Comparison of ENCODE assay signal across 8 cellular contexts in genomic region chr2:113910110-113910717, GRCh38. TPM values are rescaled to one million over a fixed set of nuclear protein-coding genes. Genes with fewer than 3 reads are reported as not detected.
DNase-seq lines count a peak whose midpoint lies in the region; ATAC-seq and TF ChIP-seq lines count a peak whose summit lies in the region.

No MANE protein-coding gene starts in this region.

- peaks cover 0 to 22% (median 0%) of the 10 kb centered on the region in 3 donors for H3K36me3 ChIP-seq in tibial artery
- no peaks in the 10 kb centered on the region for H3K36me3 ChIP-seq in thyroid gland

- peak overlapping the region; percentile 77 for H3K27ac Mint-ChIP-seq in Calu3 (ENCODE audit: unreplicated experiment)
- peak overlapping the region; percentile 15 for H3K27ac Mint-ChIP-seq in activated naive CD8-positive, alpha-beta T cell treated with anti-CD3 and anti-CD28 coated beads, Interleukin-2, amount 10 ng/mL, durations not matched to agents 7 days and 5 days

- peaks cover 24% of the 10 kb centered on the region for H3K4me1 Mint-ChIP-seq in Calu3 (ENCODE audit: low read depth, unreplicated experiment)
- peaks cover 45% of the 10 kb centered on the region for H3K4me1 Mint-ChIP-seq in activated naive CD8-positive, alpha-beta T cell treated with anti-CD3 and anti-CD28 coated beads, Interleukin-2, amount 10 ng/mL, durations not matched to agents 7 days and 5 days

- H3K4me1 ChIP-seq in tibial artery (peaks cover 0 to 49% (median 14%) of the 10 kb centered on the region in 4 donors), thyroid gland (peaks cover 7 to 15% of the 10 kb centered on the region in 2 donors)

- POLR2A ChIA-PET in activated naive CD8-positive, alpha-beta T cell treated with anti-CD3 and anti-CD28 coated beads, Interleukin-2, amount 10 ng/mL, durations not matched to agents 7 days and 5 days (lab: Charles Lee): interaction anchor here (1.3 kb wide), 1 partner anchor 23 kb away, joined by 3 read pairs; no protein-coding TSS in a partner anchor

- peak; percentile 51 for ATAC-seq in activated naive CD8-positive, alpha-beta T cell treated with anti-CD3 and anti-CD28 coated beads, Interleukin-2, amount 10 ng/mL, durations not matched to agents 7 days and 5 days (ENCODE audit: low read depth)

- H3K4me3 Mint-ChIP-seq in Calu3 (ENCODE audit: low read depth, unreplicated experiment): peak overlapping the region; percentile 1
- no peak overlapping the region for H3K4me3 Mint-ChIP-seq in activated naive CD8-positive, alpha-beta T cell treated with anti-CD3 and anti-CD28 coated beads, Interleukin-2, amount 10 ng/mL, durations not matched to agents 7 days and 5 days

- no peak overlapping the region for H3K27ac ChIP-seq in tibial artery
- H3K27ac ChIP-seq in thyroid gland: no peak overlapping the region

- H3K9me3 ChIP-seq in tibial artery: no peaks in the 10 kb centered on the region
- no peaks in the 10 kb centered on the region for H3K9me3 ChIP-seq in thyroid gland

- no peak for DNase-seq in Calu3
- DNase-seq in NB4 (ENCODE audit: low read depth): peak; percentile 29
- no peak for DNase-seq in activated naive CD8-positive, alpha-beta T cell treated with anti-CD3 and anti-CD28 coated beads, Interleukin-2, amount 10 ng/mL, durations not matched to agents 7 days and 5 days
- DNase-seq in stimulated activated CD4-positive, alpha-beta T cell treated with anti-CD3 and anti-CD28 coated beads, Interleukin-12 subunit alpha, Interleukin-12 subunit beta, amount 100 ng/mL, for 48 hours (ENCODE audit: low read depth in 2 of 3, low spot score in 1 of 3): peak; percentile 23 to 50 (median 28)
- no peak for DNase-seq in HuH-7.5 (ENCODE audit: low spot score)
- no peak for DNase-seq in tibial artery
- no peak for DNase-seq in thyroid gland
- no peak for DNase-seq in NCI-H1436 (lab: John Stamatoyannopoulos, UW)

- H3K36me3 Mint-ChIP-seq in Calu3 (ENCODE audit: insufficient read depth, unreplicated experiment): peaks cover 13% of the 10 kb centered on the region
- H3K36me3 Mint-ChIP-seq in activated naive CD8-positive, alpha-beta T cell treated with anti-CD3 and anti-CD28 coated beads, Interleukin-2, amount 10 ng/mL, durations not matched to agents 7 days and 5 days: peaks cover 42% of the 10 kb centered on the region

- no peaks in the 10 kb centered on the region for H3K9me3 Mint-ChIP-seq in Calu3 (ENCODE audit: low read depth, unreplicated experiment)
- H3K9me3 Mint-ChIP-seq in activated naive CD8-positive, alpha-beta T cell treated with anti-CD3 and anti-CD28 coated beads, Interleukin-2, amount 10 ng/mL, durations not matched to agents 7 days and 5 days: peaks cover 2% of the 10 kb centered on the region

- CTCF ChIA-PET in Calu3 (lab: Charles Lee): no interaction called here

- H3K4me3 ChIP-seq in NB4 (ENCODE audit: low read depth, low read length) (no peak overlapping the region), tibial artery (no peak overlapping the region), thyroid gland (replicated peaks in 1 of 3) (no peak overlapping the region)

- H3K27me3 ChIP-seq in tibial artery (no peaks in the 10 kb centered on the region), thyroid gland (no peaks in the 10 kb centered on the region)

- no peaks in the 10 kb centered on the region for H3K27me3 Mint-ChIP-seq in Calu3 (ENCODE audit: unreplicated experiment)
- no peaks in the 10 kb centered on the region for H3K27me3 Mint-ChIP-seq in activated naive CD8-positive, alpha-beta T cell treated with anti-CD3 and anti-CD28 coated beads, Interleukin-2, amount 10 ng/mL, durations not matched to agents 7 days and 5 days

- no TSS peak for BruUV-seq in Calu3 (replicated peaks; lab: Mats Ljungman, UMichigan)

- intact Hi-C loops in Calu3 (cut with micrococcal nuclease; ENCODE audit: unreplicated experiment) (no loop called here), tibial artery (cut with DNase I; ENCODE audit: low total_unique reads) (no loop called here), thyroid gland (cut with DNase I) (no loop called here)

- whole genome bisulfite sequencing in thyroid gland, 2 donors: 94 to 95% methylated on average over 5 of the region's 5 CpGs

- TF ChIP-seq CTCF in Calu3 (IDR thresholded peaks at IDR 0.05; ENCODE audit: unreplicated experiment): no peak
- no peak for TF ChIP-seq CTCF in NB4 (IDR thresholded peaks at IDR 0.05; ENCODE audit: low read depth, low read length)
- TF ChIP-seq CTCF in tibial artery (IDR thresholded peaks at IDR 0.05): no peak
- no peak for TF ChIP-seq CTCF in thyroid gland (IDR thresholded peaks at IDR 0.05)

- TF ChIP-seq POLR2A in NB4 (IDR thresholded peaks at IDR 0.05; ENCODE audit: extremely low read depth, insufficient read length): no peak
- TF ChIP-seq POLR2A in thyroid gland (IDR thresholded peaks at IDR 0.05): no peak

RNA-seq across cellular contexts. Expression of gene ACTR3, which starts 20.3 kb away (rescaled TPM):
- total RNA-seq in Calu3 (2022) (277 and 296 TPM in 2 replicates), thyroid gland (100 to 1,000 TPM in 3 of 4 donors, 10 to 100 TPM in 1; 83.9 to 126 (median 102) TPM)
- 100 to 1,000 TPM; 408 to 414 TPM for total RNA-seq in activated naive CD8-positive, alpha-beta T cell treated with anti-CD3 and anti-CD28 coated beads, Interleukin-2, amount 10 ng/mL, durations not matched to agents 7 days and 5 days

Comparison
In these comparisons a context has a peak if more than half of its experiments do, and no peak if none do; other contexts are left out.
1. DNase-seq: peak in NB4 (single experiment) and stimulated activated CD4-positive, alpha-beta T cell treated with anti-CD3 and anti-CD28 coated beads, Interleukin-12 subunit alpha, Interleukin-12 subunit beta, amount 100 ng/mL, for 48 hours (3 of 3); none in Calu3 (single experiment), activated naive CD8-positive, alpha-beta T cell treated with anti-CD3 and anti-CD28 coated beads, Interleukin-2, amount 10 ng/mL, durations not matched to agents 7 days and 5 days (single experiment), HuH-7.5 (single experiment), tibial artery (0 of 2), thyroid gland (0 of 2) and NCI-H1436 (single experiment).